ENCODE assay signal across 23 cellular contexts in the genomic region with DNA sequence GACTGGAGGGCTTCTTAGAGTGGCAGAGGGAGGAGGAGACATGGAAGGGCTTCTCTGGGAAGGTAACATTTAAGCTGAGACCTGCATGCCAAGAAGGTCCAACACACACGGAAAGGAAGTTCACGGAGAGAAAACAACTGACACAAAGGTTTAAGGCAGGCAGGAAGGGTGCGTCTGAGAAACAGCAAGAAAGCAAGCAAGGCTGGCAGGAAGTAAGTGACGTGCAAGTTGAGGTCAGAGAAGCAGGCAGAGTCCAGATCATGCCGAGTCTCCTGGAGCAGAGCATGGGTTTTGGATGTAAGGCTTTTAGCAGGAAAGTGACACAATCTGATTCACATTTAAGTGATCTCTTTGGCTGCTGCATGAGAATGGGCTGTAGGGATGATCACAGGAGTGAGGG.
DNase-seq lines count a peak whose midpoint lies in the region; ATAC-seq and TF ChIP-seq lines count a peak whose summit lies in the region.
"Had no signal": no experiment of that assay in that cellular context is flagged by ENCODE, and none has a peak within 500 bp of the region (broad histone marks: within the 10 kb centered on the region; RNA-seq: fewer than 3 reads in every experiment).

No MANE protein-coding gene starts in this region.

- peak overlapping the region; percentile 24 for H3K27ac ChIP-seq in CD4-positive, CD25-positive, alpha-beta regulatory T cell (ENCODE audit: insufficient read depth, low read length, poor library complexity, severe bottlenecking)
- H3K27ac ChIP-seq: BLaER1 treated with 17β-estradiol and CSF1 and Interleukin-3, amounts not matched to agents 10 nM and 100 nM; cardiac muscle cell; hepatocyte; upper lobe of right lung had no signal

- peak overlapping the region; percentile 60 to 98 (median 86) for H3K27ac Mint-ChIP-seq in CD4-positive, CD25-positive, alpha-beta regulatory T cell
- H3K27ac Mint-ChIP-seq in WTC11 (peak overlapping the region; percentile 4; the same call in 1 of the 2 replicates), endothelial cell (ENCODE audit: unreplicated experiment) (no peak overlapping the region)

- H3K36me3 Mint-ChIP-seq in CD4-positive, CD25-positive, alpha-beta regulatory T cell, result peaks cover 9% of the 10 kb centered on the region
- H3K36me3 Mint-ChIP-seq in WTC11, result peaks cover 8% of the 10 kb centered on the region; the same call in 1 of the 2 replicates
- H3K36me3 Mint-ChIP-seq in endothelial cell (ENCODE audit: low read depth, unreplicated experiment), result peaks cover 31% of the 10 kb centered on the region

- peaks cover 39% of the 10 kb centered on the region for H3K4me1 ChIP-seq in CD4-positive, CD25-positive, alpha-beta regulatory T cell (ENCODE audit: control insufficient read depth, insufficient read depth, low read length, poor library complexity, severe bottlenecking)
- H3K4me1 ChIP-seq: BLaER1 treated with 17β-estradiol and CSF1 and Interleukin-3, amounts not matched to agents 10 nM and 100 nM; upper lobe of right lung had no signal

- peaks cover 12 to 49% (median 36%) of the 10 kb centered on the region in 4 donors for H3K4me1 Mint-ChIP-seq in CD4-positive, CD25-positive, alpha-beta regulatory T cell
- no peaks in the 10 kb centered on the region for H3K4me1 Mint-ChIP-seq in WTC11
- no peaks in the 10 kb centered on the region for H3K4me1 Mint-ChIP-seq in endothelial cell (ENCODE audit: unreplicated experiment)
- H3K4me1 Mint-ChIP-seq: neural crest cell had no signal

- peak; percentile 13 for DNase-seq in activated CD4-positive, alpha-beta T cell treated with anti-CD3 and anti-CD28 coated beads for 48 hours
- DNase-seq in activated CD4-positive, alpha-beta T cell treated with anti-CD3 and anti-CD28 coated beads, Interleukin-2, amount 50 U/mL, for 1 hour, result no peak
- DNase-seq in CD4-positive, CD25-positive, alpha-beta regulatory T cell, result peak in 2 of 3 donors; percentile 59 to 89
- DNase-seq in WTC11 (ENCODE audit: low spot score) (no peak), endothelial cell (ENCODE audit: low spot score) (no peak), DMS79 (lab: John Stamatoyannopoulos, UW) (no peak)
- DNase-seq: activated CD8-positive, alpha-beta memory T cell treated with anti-CD3 and anti-CD28 coated beads for 24 hours; DMS53; effector CD8-positive, alpha-beta T cell; HCEC 1CT; Karpas-422; kidney; mesenchymal stem cell; NCI-H1092; NCI-H2107; OCI-M1; upper lobe of right lung had no signal

- POLR2A ChIA-PET in WTC11 (lab: Charles Lee), result no interaction called here

- peak overlapping the region; percentile 70 for H3K4me3 ChIP-seq in CD4-positive, CD25-positive, alpha-beta regulatory T cell (ENCODE audit: low read depth, low read length)
- H3K4me3 ChIP-seq: BLaER1 treated with 17β-estradiol and CSF1 and Interleukin-3, amounts not matched to agents 10 nM and 100 nM; cardiac muscle cell; hepatocyte; upper lobe of right lung had no signal

- H3K27me3 ChIP-seq in CD4-positive, CD25-positive, alpha-beta regulatory T cell (ENCODE audit: control insufficient read depth, insufficient read depth, low read length), result peaks cover 3% of the 10 kb centered on the region
- H3K27me3 ChIP-seq: BLaER1 treated with 17β-estradiol and CSF1 and Interleukin-3, amounts not matched to agents 10 nM and 100 nM; cardiac muscle cell; hepatocyte; upper lobe of right lung had no signal

- ATAC-seq in CD4-positive, CD25-positive, alpha-beta regulatory T cell (ENCODE audit: low read depth in 2 of 2), result peak; percentile 79 to 82
- no peak for ATAC-seq in WTC11
- no peak for ATAC-seq in GM21515 (IDR thresholded peaks at IDR 0.05; ENCODE audit: unreplicated experiment)
- no peak for ATAC-seq in GM21786 (IDR thresholded peaks at IDR 0.05; ENCODE audit: unreplicated experiment)
- ATAC-seq: upper lobe of right lung had no signal

- peaks cover 17 to 20% of the 10 kb centered on the region in 2 experiments for H3K9me3 ChIP-seq in CD4-positive, CD25-positive, alpha-beta regulatory T cell (ENCODE audit: control insufficient read depth in 2 of 2, low read length in 2 of 2)
- H3K9me3 ChIP-seq: upper lobe of right lung had no signal

- peak overlapping the region; percentile 16 to 69 (median 47) for H3K4me3 Mint-ChIP-seq in CD4-positive, CD25-positive, alpha-beta regulatory T cell
- H3K4me3 Mint-ChIP-seq in WTC11, result no peak overlapping the region
- peak overlapping the region; percentile 3 for H3K4me3 Mint-ChIP-seq in endothelial cell (ENCODE audit: unreplicated experiment)
- H3K4me3 Mint-ChIP-seq: neural crest cell had no signal

- H3K9me3 Mint-ChIP-seq in CD4-positive, CD25-positive, alpha-beta regulatory T cell, result peaks cover 0 to 19% (median 9%) of the 10 kb centered on the region in 7 donors
- H3K9me3 Mint-ChIP-seq in WTC11 (peaks cover 7% of the 10 kb centered on the region), endothelial cell (ENCODE audit: unreplicated experiment) (no peaks in the 10 kb centered on the region)
- H3K9me3 Mint-ChIP-seq: neural crest cell had no signal

- CTCF ChIA-PET in WTC11 (lab: Charles Lee), result interaction anchor here (1.3 kb wide), 1 partner anchor 15 kb away, joined by 6 read pairs; no protein-coding TSS in a partner anchor

- TF ChIP-seq CTCF in WTC11 (IDR thresholded peaks at IDR 0.05) (no peak), endothelial cell (IDR thresholded peaks at IDR 0.05; ENCODE audit: unreplicated experiment) (no peak)

- peaks cover 5% of the 10 kb centered on the region for H3K27me3 Mint-ChIP-seq in CD4-positive, CD25-positive, alpha-beta regulatory T cell
- H3K27me3 Mint-ChIP-seq in WTC11 (ENCODE audit: low read depth) (no peaks in the 10 kb centered on the region), endothelial cell (ENCODE audit: unreplicated experiment) (peaks cover 1% of the 10 kb centered on the region)

- H3K36me3 ChIP-seq in CD4-positive, CD25-positive, alpha-beta regulatory T cell (ENCODE audit: control insufficient read depth, insufficient read depth, low read length), result no peaks in the 10 kb centered on the region
- H3K36me3 ChIP-seq: BLaER1 treated with 17β-estradiol and CSF1 and Interleukin-3, amounts not matched to agents 10 nM and 100 nM; cardiac muscle cell; upper lobe of right lung had no signal

TF ChIP-seq in WTC11, 78 proteins besides CTCF, POLR2A, EP300 and RAD21:
- TF ChIP-seq NR1H2 (CRISPR knock-in tag; IDR thresholded peaks at IDR 0.05), result no peak
- no peak for TF ChIP-seq RORB (CRISPR knock-in tag; IDR thresholded peaks at IDR 0.05)
- TF ChIP-seq SMAD3 (CRISPR knock-in tag; IDR thresholded peaks at IDR 0.05; ENCODE audit: borderline replicate concordance), result no peak
- no peak for TF ChIP-seq TEAD1 (CRISPR knock-in tag; IDR thresholded peaks at IDR 0.05)
- TF ChIP-seq, protein P1, sequence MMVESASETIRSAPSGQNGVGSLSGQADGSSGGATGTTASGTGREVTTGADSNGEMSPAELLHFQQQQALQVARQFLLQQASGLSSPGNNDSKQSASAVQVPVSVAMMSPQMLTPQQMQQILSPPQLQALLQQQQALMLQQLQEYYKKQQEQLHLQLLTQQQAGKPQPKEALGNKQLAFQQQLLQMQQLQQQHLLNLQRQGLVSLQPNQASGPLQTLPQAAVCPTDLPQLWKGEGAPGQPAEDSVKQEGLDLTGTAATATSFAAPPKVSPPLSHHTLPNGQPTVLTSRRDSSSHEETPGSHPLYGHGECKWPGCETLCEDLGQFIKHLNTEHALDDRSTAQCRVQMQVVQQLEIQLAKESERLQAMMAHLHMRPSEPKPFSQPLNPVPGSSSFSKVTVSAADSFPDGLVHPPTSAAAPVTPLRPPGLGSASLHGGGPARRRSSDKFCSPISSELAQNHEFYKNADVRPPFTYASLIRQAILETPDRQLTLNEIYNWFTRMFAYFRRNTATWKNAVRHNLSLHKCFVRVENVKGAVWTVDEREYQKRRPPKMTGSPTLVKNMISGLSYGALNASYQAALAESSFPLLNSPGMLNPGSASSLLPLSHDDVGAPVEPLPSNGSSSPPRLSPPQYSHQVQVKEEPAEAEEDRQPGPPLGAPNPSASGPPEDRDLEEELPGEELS (CRISPR knock-in tag; IDR thresholded peaks at IDR 0.05), result no peak
- TF ChIP-seq, protein P2, sequence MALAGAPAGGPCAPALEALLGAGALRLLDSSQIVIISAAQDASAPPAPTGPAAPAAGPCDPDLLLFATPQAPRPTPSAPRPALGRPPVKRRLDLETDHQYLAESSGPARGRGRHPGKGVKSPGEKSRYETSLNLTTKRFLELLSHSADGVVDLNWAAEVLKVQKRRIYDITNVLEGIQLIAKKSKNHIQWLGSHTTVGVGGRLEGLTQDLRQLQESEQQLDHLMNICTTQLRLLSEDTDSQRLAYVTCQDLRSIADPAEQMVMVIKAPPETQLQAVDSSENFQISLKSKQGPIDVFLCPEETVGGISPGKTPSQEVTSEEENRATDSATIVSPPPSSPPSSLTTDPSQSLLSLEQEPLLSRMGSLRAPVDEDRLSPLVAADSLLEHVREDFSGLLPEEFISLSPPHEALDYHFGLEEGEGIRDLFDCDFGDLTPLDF (CRISPR knock-in tag; IDR thresholded peaks at IDR 0.05), result no peak
- no peak for TF ChIP-seq KAT7 (CRISPR knock-in tag; IDR thresholded peaks at IDR 0.05; ENCODE audit: borderline replicate concordance)
- no peak for TF ChIP-seq GRHL2 (CRISPR knock-in tag; IDR thresholded peaks at IDR 0.05; ENCODE audit: insufficient replicate concordance, severe bottlenecking)
- no peak for TF ChIP-seq NR2C2 (CRISPR knock-in tag; IDR thresholded peaks at IDR 0.05)
- TF ChIP-seq, protein P3, sequence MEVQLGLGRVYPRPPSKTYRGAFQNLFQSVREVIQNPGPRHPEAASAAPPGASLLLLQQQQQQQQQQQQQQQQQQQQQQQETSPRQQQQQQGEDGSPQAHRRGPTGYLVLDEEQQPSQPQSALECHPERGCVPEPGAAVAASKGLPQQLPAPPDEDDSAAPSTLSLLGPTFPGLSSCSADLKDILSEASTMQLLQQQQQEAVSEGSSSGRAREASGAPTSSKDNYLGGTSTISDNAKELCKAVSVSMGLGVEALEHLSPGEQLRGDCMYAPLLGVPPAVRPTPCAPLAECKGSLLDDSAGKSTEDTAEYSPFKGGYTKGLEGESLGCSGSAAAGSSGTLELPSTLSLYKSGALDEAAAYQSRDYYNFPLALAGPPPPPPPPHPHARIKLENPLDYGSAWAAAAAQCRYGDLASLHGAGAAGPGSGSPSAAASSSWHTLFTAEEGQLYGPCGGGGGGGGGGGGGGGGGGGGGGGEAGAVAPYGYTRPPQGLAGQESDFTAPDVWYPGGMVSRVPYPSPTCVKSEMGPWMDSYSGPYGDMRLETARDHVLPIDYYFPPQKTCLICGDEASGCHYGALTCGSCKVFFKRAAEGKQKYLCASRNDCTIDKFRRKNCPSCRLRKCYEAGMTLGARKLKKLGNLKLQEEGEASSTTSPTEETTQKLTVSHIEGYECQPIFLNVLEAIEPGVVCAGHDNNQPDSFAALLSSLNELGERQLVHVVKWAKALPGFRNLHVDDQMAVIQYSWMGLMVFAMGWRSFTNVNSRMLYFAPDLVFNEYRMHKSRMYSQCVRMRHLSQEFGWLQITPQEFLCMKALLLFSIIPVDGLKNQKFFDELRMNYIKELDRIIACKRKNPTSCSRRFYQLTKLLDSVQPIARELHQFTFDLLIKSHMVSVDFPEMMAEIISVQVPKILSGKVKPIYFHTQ (CRISPR knock-in tag; IDR thresholded peaks at IDR 0.05), result no peak
- TF ChIP-seq HMGA2 (CRISPR knock-in tag; IDR thresholded peaks at IDR 0.05), result no peak
- TF ChIP-seq ZNF416 (CRISPR knock-in tag; IDR thresholded peaks at IDR 0.05), result no peak

Comparison
In these comparisons a context has a peak if more than half of its experiments do, and no peak if none do; other contexts are left out.
1. DNase-seq: peak in activated CD4-positive, alpha-beta T cell treated with anti-CD3 and anti-CD28 coated beads for 48 hours (single experiment) and CD4-positive, CD25-positive, alpha-beta regulatory T cell (2 of 3); none in activated CD4-positive, alpha-beta T cell treated with anti-CD3 and anti-CD28 coated beads, Interleukin-2, amount 50 U/mL, for 1 hour (single experiment), WTC11 (single experiment), endothelial cell (single experiment) and DMS79 (single experiment).
2. ATAC-seq: peak in CD4-positive, CD25-positive, alpha-beta regulatory T cell (2 of 2); none in WTC11 (single experiment), GM21515 (single experiment) and GM21786 (single experiment).